ENCODE assay signal across 8 cellular contexts in genomic region chr1:152034654-152035405, GRCh38. TPM values are rescaled to one million over a fixed set of nuclear protein-coding genes. Genes with fewer than 3 reads are reported as not detected.
DNase-seq lines count a peak whose midpoint lies in the region; ATAC-seq and TF ChIP-seq lines count a peak whose summit lies in the region.

No MANE protein-coding gene starts in this region.

- ATAC-seq in HG03378 (IDR thresholded peaks at IDR 0.05; ENCODE audit: unreplicated experiment) (peak; percentile 45), Panc1 (peak; percentile 50)

- peak; percentile 53 for DNase-seq in NK-92 treated with Interleukin-12 subunit alpha and Interleukin-12 subunit beta, amount 100 ng/mL, for 24 hours (lab: John Stamatoyannopoulos, UW)
- DNase-seq in NK-92 (lab: John Stamatoyannopoulos, UW; ENCODE audit: unreplicated experiment) (no peak), Panc1 (ENCODE audit: low read depth, low spot score) (peak; percentile 61), fibroblast of the aortic adventitia (ENCODE audit: low read depth) (peak; percentile 76), ovary (peak in 2 of 5 donors; percentile 31 to 52), uterus (peak; percentile 43 to 47)
- peak; percentile 81 to 82 for DNase-seq in activated T-cell treated with anti-CD3 and anti-CD28 coated beads, Interleukin-2, amount 50 U/mL, for 48 hours

- in situ Hi-C loops in Panc1 (cut with HindIII; ENCODE audit: low pct_unique_long_range_greater_than_20kb, low sequenced_read_pairs), result no loop called here

- H3K27ac ChIP-seq in Panc1 (ENCODE audit: low read length) (peak overlapping the region; percentile 99), ovary (peak overlapping the region in 1 of 2 donors; percentile 85), uterus (peak overlapping the region; percentile 90 to 91)

- peak; percentile 89 for TF ChIP-seq CTCF in Panc1 (IDR thresholded peaks at IDR 0.05)
- TF ChIP-seq CTCF in fibroblast of the aortic adventitia (IDR thresholded peaks at IDR 0.05; ENCODE audit: insufficient read depth, low read length), result peak; percentile 88
- TF ChIP-seq CTCF in ovary (IDR thresholded peaks at IDR 0.05), result peak in 1 of 3 donors; percentile 16
- peak; percentile 37 to 65 (median 45) for TF ChIP-seq CTCF in uterus (IDR thresholded peaks at IDR 0.05)

- WGBS in ovary, 3 donors, result 33 to 37% (median 36%) methylated on average over 8 of the region's 8 CpGs

- TF ChIP-seq POLR2A in ovary (IDR thresholded peaks at IDR 0.05) (no peak), uterus (IDR thresholded peaks at IDR 0.05) (no peak)

- H3K9me3 ChIP-seq in Panc1 (ENCODE audit: control insufficient read depth, insufficient read depth, low read depth, low read length) (no peaks in the 10 kb centered on the region), ovary (no peaks in the 10 kb centered on the region), uterus (no peaks in the 10 kb centered on the region)

- POLR2A ChIA-PET in Panc1 (lab: Charles Lee), result no interaction called here

- H3K36me3 ChIP-seq in Panc1 (ENCODE audit: control insufficient read depth, insufficient read depth, low read length), result peaks cover 27% of the 10 kb centered on the region
- no peaks in the 10 kb centered on the region for H3K36me3 ChIP-seq in ovary
- H3K36me3 ChIP-seq in uterus, result no peaks in the 10 kb centered on the region

- no peak for TF ChIP-seq EP300 in ovary (IDR thresholded peaks at IDR 0.05)

- H3K27me3 ChIP-seq in Panc1 (ENCODE audit: control insufficient read depth, insufficient read depth, low read length), result no peaks in the 10 kb centered on the region
- H3K27me3 ChIP-seq in ovary, result no peaks in the 10 kb centered on the region
- H3K27me3 ChIP-seq in uterus, result no peaks in the 10 kb centered on the region

- H3K4me1 ChIP-seq in Panc1 (ENCODE audit: control insufficient read depth, insufficient read depth, low read length) (peaks cover 22% of the 10 kb centered on the region), ovary (ENCODE audit: insufficient read depth) (peaks cover 3% of the 10 kb centered on the region), uterus (peaks cover 0 to 5% of the 10 kb centered on the region in 2 donors)

- H3K4me3 ChIP-seq in Panc1 (ENCODE audit: low read depth in 2 of 2, low read length in 2 of 2) (peak overlapping the region; percentile 94 to 98), fibroblast of the aortic adventitia (ENCODE audit: low read depth, low read length) (peak overlapping the region; percentile 95), ovary (peak overlapping the region; percentile 63), uterus (peak overlapping the region in 1 of 2 donors; percentile 50)

- no TSS peak for BruUV-seq in Panc1 (replicated peaks; lab: Mats Ljungman, UMichigan)

- intact Hi-C loops in Panc1 (cut with micrococcal nuclease; ENCODE audit: unreplicated experiment) (no loop called here), ovary (cut with DNase I) (no loop called here), uterus (cut with DNase I; ENCODE audit: low total_unique reads) (no loop called here)

- CTCF ChIA-PET in Panc1 (lab: Charles Lee), result interaction anchor here (0.6 to 1.0 kb wide), 7 partner anchors 13 to 968 kb away, joined by 3 read pairs; no protein-coding TSS in a partner anchor

RNA-seq across cellular contexts. Expression of gene S100A11, which starts 2.0 kb away (rescaled TPM):
- total RNA-seq in Panc1 (2021; ENCODE audit: unreplicated experiment) (474 TPM), fibroblast of the aortic adventitia (ENCODE audit: low replicate concordance) (28.9 and 381 TPM in 2 replicates), ovary (100 to 1,000 TPM in 3 of 7 donors, 10 to 100 TPM in 4; 60.2 to 189 (median 85.8) TPM), uterus (100 to 1,000 TPM in 3 of 4 donors, 10 to 100 TPM in 1; 14.9 to 321 (median 146) TPM)
- 692 TPM for polyA plus RNA-seq in Panc1 (2012; ENCODE audit: insufficient read length)
- polyA plus RNA-seq in ovary, result 100 to 1,000 TPM; 158 to 449 TPM

RNA-seq across cellular contexts. Expression of gene S100A10, which starts 41.2 kb away (rescaled TPM):
- total RNA-seq in Panc1 (2021; ENCODE audit: unreplicated experiment) (1,621 TPM), fibroblast of the aortic adventitia (ENCODE audit: low replicate concordance) (271 and 340 TPM in 2 replicates), ovary (100 to 1,000 TPM in 5 of 7 donors, 10 to 100 TPM in 2; 38.6 to 327 (median 213) TPM), uterus (100 to 1,000 TPM in 1 of 4 donors, 10 to 100 TPM in 3; 21.8 to 189 (median 34.6) TPM)
- polyA plus RNA-seq in Panc1 (2012; ENCODE audit: insufficient read length), result 1,294 TPM
- polyA plus RNA-seq in ovary, result 100 to 1,000 TPM; 175 to 642 TPM

RNA-seq across cellular contexts. Expression of gene TCHHL1, which starts 54.0 kb away (rescaled TPM):
- not detected for total RNA-seq in Panc1 (2021; ENCODE audit: unreplicated experiment)
- polyA plus RNA-seq in Panc1 (2012; ENCODE audit: insufficient read length), result not detected
- total RNA-seq in fibroblast of the aortic adventitia (ENCODE audit: low replicate concordance), result not detected in 2 replicates
- not detected for total RNA-seq in ovary
- not detected for polyA plus RNA-seq in ovary
- not detected for total RNA-seq in uterus
